Comparison of ENCODE assay signal across 27 cellular contexts in the genomic region with DNA sequence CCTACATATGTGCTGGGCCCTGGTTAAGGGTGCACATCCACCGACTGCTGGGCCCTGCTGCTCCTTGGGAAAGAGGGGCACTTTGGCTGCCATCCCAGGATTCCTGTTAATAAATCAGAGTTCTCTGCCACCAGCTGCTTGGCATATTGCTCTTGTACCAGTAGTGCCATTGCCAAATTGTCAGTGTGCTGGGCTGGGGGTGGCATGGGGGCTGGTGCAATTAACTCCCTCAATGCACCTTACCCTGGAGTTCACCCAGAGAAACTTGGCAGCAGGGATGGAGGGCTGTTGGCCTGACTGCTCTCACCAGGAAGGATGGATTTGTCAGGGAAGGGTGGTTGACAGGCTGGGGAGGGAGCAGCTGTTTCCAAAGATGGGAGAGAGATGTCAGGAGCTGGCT.
"Had no signal": no experiment of that assay in that cellular context is flagged by ENCODE, and none has a peak within 500 bp of the region (broad histone marks: within the 10 kb centered on the region; RNA-seq: fewer than 3 reads in every experiment).

No MANE protein-coding gene starts in this region.

- H3K27ac ChIP-seq: KMS-11, Peyer's patch, SJSA1 had no signal

- H3K27me3 ChIP-seq: Peyer's patch, SJSA1 had no signal

- H3K4me2 ChIP-seq: KMS-11, SK-N-SH had no signal

- ATAC-seq: activated CD4-positive, alpha-beta T cell treated with anti-CD3 and anti-CD28 coated beads for 36 hours; activated CD4-positive, CD25-positive, alpha-beta regulatory T cell treated with anti-CD3 and anti-CD28 coated beads, Interleukin-2, amount 50 U/mL, for 24 hours; activated CD8-positive, alpha-beta T cell treated with anti-CD3 and anti-CD28 coated beads, Interleukin-2, amount 10 ng/mL, durations not matched to agents 7 days and 5 days; activated naive CD8-positive, alpha-beta T cell treated with anti-CD3 and anti-CD28 coated beads, Interleukin-2, amount 50 U/mL, for 24 hours; activated T-cell treated with anti-CD3 and anti-CD28 coated beads, Interleukin-2, amount 50 U/mL, for 4 hours; PC-3; WTC11 had no signal

- H3K4me1 ChIP-seq: Peyer's patch had no signal

- H3K36me3 ChIP-seq: Peyer's patch, SJSA1 had no signal

- H3K9ac ChIP-seq: KMS-11, SK-N-SH had no signal

- DNase-seq: activated CD4-positive, alpha-beta T cell treated with anti-CD3 and anti-CD28 coated beads for 36 hours; activated CD4-positive, alpha-beta T cell treated with anti-CD3 and anti-CD28 coated beads, Interleukin-2, amount 10 ng/mL, durations not matched to agents 7 days and 5 days; activated CD4-positive, alpha-beta T cell treated with anti-CD3 and anti-CD28 coated beads, Interleukin-2, amount 50 U/mL, for 48 hours; activated CD8-positive, alpha-beta T cell treated with anti-CD3 and anti-CD28 coated beads, Interleukin-2, amount 10 ng/mL, durations not matched to agents 7 days and 5 days; activated naive CD4-positive, alpha-beta T cell treated with anti-CD3 and anti-CD28 coated beads, Interleukin-2, amount 10 ng/mL, durations not matched to agents 7 days and 5 days; activated naive CD8-positive, alpha-beta T cell treated with anti-CD3 and anti-CD28 coated beads, Interleukin-2, amount 50 U/mL, for 24 hours; activated T-cell treated with anti-CD3 and anti-CD28 coated beads, Interleukin-2, amount 50 U/mL, for 4 hours; anterior cingulate cortex; caudate nucleus; cerebellar nuclear complex; MM.1S; MV-4-11; NCI-H1436 treated with DMSO at 0.1 percent for 48 hours; NCI-H187 treated with DMSO at 0.1 percent for 48 hours; NCI-H2081; NCI-H226; NCI-H524 treated with DMSO at 0.1 percent for 48 hours; NCI-H774; PC-3; Peyer's patch; RPMI8226; SHP77 treated with DMSO at 0.1 percent for 48 hours; SK-N-SH had no signal

- H3K4me3 ChIP-seq: Peyer's patch, SJSA1 had no signal

- H3K9me3 ChIP-seq: Peyer's patch, SJSA1, SK-N-SH had no signal
